In genomic region chr9:73494894-73495293, GRCh38 we compare ENCODE assay signal across 27 cellular contexts.
"Had no signal": no experiment of that assay in that cellular context is flagged by ENCODE, and none has a peak within 500 bp of the region (broad histone marks: within the 10 kb centered on the region; RNA-seq: fewer than 3 reads in every experiment).

No MANE protein-coding gene starts in this region.

- H3K27me3 ChIP-seq: colonic mucosa, esophagus squamous epithelium, gastrocnemius medialis, hepatocyte, left lung had no signal

- H3K27ac ChIP-seq: colonic mucosa, epithelial cell of prostate, esophagus squamous epithelium, gastrocnemius medialis, hepatocyte, left lung, lower lobe of right lung had no signal

- H3K9me3 ChIP-seq: colonic mucosa, gastrocnemius medialis, lower lobe of right lung, mucosa of descending colon had no signal

- H3K4me3 Mint-ChIP-seq: dendritic cell treated with granulocyte-macrophage colony-stimulating factor and Interleukin-4, amounts not matched to agents 40 ng/mL and 50 ng/mL, for 4 days; effector memory CD8-positive, alpha-beta T cell; endodermal cell; immature natural killer cell; mesothelial cell of epicardium; naive B cell had no signal

- H3K27ac Mint-ChIP-seq: dendritic cell treated with granulocyte-macrophage colony-stimulating factor and Interleukin-4, amounts not matched to agents 40 ng/mL and 50 ng/mL, for 4 days; effector memory CD8-positive, alpha-beta T cell; endodermal cell; immature natural killer cell; mesothelial cell of epicardium; naive B cell had no signal

- ATAC-seq: effector memory CD8-positive, alpha-beta T cell; esophagus mucosa; gastrocnemius medialis; left lung; lower lobe of right lung; mucosa of descending colon had no signal

- H3K36me3 Mint-ChIP-seq: immature natural killer cell, mesothelial cell of epicardium, naive B cell had no signal

- H3K27me3 Mint-ChIP-seq: dendritic cell treated with granulocyte-macrophage colony-stimulating factor and Interleukin-4, amounts not matched to agents 40 ng/mL and 50 ng/mL, for 4 days; effector memory CD8-positive, alpha-beta T cell; naive B cell had no signal

- DNase-seq: colonic mucosa; cortex of kidney; effector CD8-positive, alpha-beta T cell; effector memory CD8-positive, alpha-beta T cell; endodermal cell; erythroblast; esophagus squamous epithelium; foreskin fibroblast; foreskin melanocyte; gastrocnemius medialis; glutamatergic neuron; head of caudate nucleus; hypothalamus; immature natural killer cell; islet precursor cell; kidney; kidney glomerular epithelial cell; left lung; lower lobe of right lung; mesenchymal stem cell; mucosa of descending colon; naive B cell had no signal

- H3K4me3 ChIP-seq: colonic mucosa, esophagus squamous epithelium, gastrocnemius medialis, hepatocyte, left lung, lower lobe of right lung, mucosa of descending colon had no signal

- H3K4me1 ChIP-seq: colonic mucosa, esophagus squamous epithelium, gastrocnemius medialis, left lung, lower lobe of right lung had no signal

- H3K4me1 Mint-ChIP-seq: immature natural killer cell, mesothelial cell of epicardium, naive B cell had no signal

- H3K36me3 ChIP-seq: colonic mucosa, esophagus squamous epithelium, gastrocnemius medialis, left lung, lower lobe of right lung had no signal
